In genomic region chr20:31870703-31871601, GRCh38 we compare ENCODE assay signal across 7 cellular contexts. TPM values are rescaled to one million over a fixed set of nuclear protein-coding genes. Genes with fewer than 3 reads are reported as not detected.
A peak's percentile ranks its signal among the peaks of the same experiment; 100 is the strongest.
DNase-seq lines count a peak whose midpoint lies in the region; ATAC-seq and TF ChIP-seq lines count a peak whose summit lies in the region.

No MANE protein-coding gene starts in this region.

- DNase-seq in HFFc6, result no peak
- peak in 1 of 2 donors; percentile 44 for DNase-seq in left colon
- DNase-seq in stimulated activated naive B cell treated with anti-CD40 and anti-IgM and Interleukin-4, amounts not matched to agents 10 μg/mL and 1 μg/mL and 100 μg/mL, for 72 hours, result no peak
- DNase-seq in NCI-H2171 treated with DMSO at 0.1 percent for 48 hours (lab: John Stamatoyannopoulos, UW), result no peak
- no peak for DNase-seq in NK-92 treated with Interleukin-12 subunit alpha and Interleukin-12 subunit beta, amount 100 ng/mL, for 24 hours (lab: John Stamatoyannopoulos, UW)

- peaks cover 57% of the 10 kb centered on the region for H3K27me3 Mint-ChIP-seq in HFFc6 (ENCODE audit: insufficient read depth)
- H3K27me3 Mint-ChIP-seq in activated T-helper 17 cell treated with anti-CD3 and anti-CD28 coated beads, Interleukin-2, amount 50 U/mL, for 72 hours, result peaks cover 30% of the 10 kb centered on the region
- H3K27me3 Mint-ChIP-seq in stimulated activated naive B cell treated with anti-CD40 and anti-IgM and Interleukin-4, amounts not matched to agents 10 μg/mL and 1 μg/mL and 100 μg/mL, for 72 hours, result peaks cover 22 to 34% of the 10 kb centered on the region in 2 donors

- H3K9me3 Mint-ChIP-seq in HFFc6, result no peaks in the 10 kb centered on the region
- no peaks in the 10 kb centered on the region for H3K9me3 Mint-ChIP-seq in activated T-helper 17 cell treated with anti-CD3 and anti-CD28 coated beads, Interleukin-2, amount 50 U/mL, for 72 hours
- H3K9me3 Mint-ChIP-seq in stimulated activated naive B cell treated with anti-CD40 and anti-IgM and Interleukin-4, amounts not matched to agents 10 μg/mL and 1 μg/mL and 100 μg/mL, for 72 hours, result no peaks in the 10 kb centered on the region

- H3K4me1 Mint-ChIP-seq in HFFc6 (ENCODE audit: low read depth), result peaks cover 7% of the 10 kb centered on the region
- H3K4me1 Mint-ChIP-seq in activated T-helper 17 cell treated with anti-CD3 and anti-CD28 coated beads, Interleukin-2, amount 50 U/mL, for 72 hours, result peaks cover 11% of the 10 kb centered on the region
- peaks cover 22 to 33% of the 10 kb centered on the region in 2 donors for H3K4me1 Mint-ChIP-seq in stimulated activated naive B cell treated with anti-CD40 and anti-IgM and Interleukin-4, amounts not matched to agents 10 μg/mL and 1 μg/mL and 100 μg/mL, for 72 hours

- no peak for TF ChIP-seq CTCF in HFFc6 (IDR thresholded peaks at IDR 0.05)

- peak overlapping the region; percentile 14; the same call in 1 of the 2 replicates for H3K4me3 Mint-ChIP-seq in HFFc6
- H3K4me3 Mint-ChIP-seq in activated T-helper 17 cell treated with anti-CD3 and anti-CD28 coated beads, Interleukin-2, amount 50 U/mL, for 72 hours, result peak overlapping the region; percentile 85
- H3K4me3 Mint-ChIP-seq in stimulated activated naive B cell treated with anti-CD40 and anti-IgM and Interleukin-4, amounts not matched to agents 10 μg/mL and 1 μg/mL and 100 μg/mL, for 72 hours, result peak overlapping the region; percentile 76 to 87

- H3K36me3 Mint-ChIP-seq in HFFc6 (ENCODE audit: low read depth), result no peaks in the 10 kb centered on the region
- H3K36me3 Mint-ChIP-seq in activated T-helper 17 cell treated with anti-CD3 and anti-CD28 coated beads, Interleukin-2, amount 50 U/mL, for 72 hours (ENCODE audit: low read depth), result peaks cover 13% of the 10 kb centered on the region
- H3K36me3 Mint-ChIP-seq in stimulated activated naive B cell treated with anti-CD40 and anti-IgM and Interleukin-4, amounts not matched to agents 10 μg/mL and 1 μg/mL and 100 μg/mL, for 72 hours, result peaks cover 3 to 4% of the 10 kb centered on the region in 2 donors

- no peak for ATAC-seq in activated T-helper 17 cell treated with anti-CD3 and anti-CD28 coated beads, Interleukin-2, amount 50 U/mL, for 72 hours (replicated peaks)
- ATAC-seq in left colon (peak; percentile 70), HG03439 (IDR thresholded peaks at IDR 0.05; ENCODE audit: unreplicated experiment) (no peak)
- ATAC-seq in stimulated activated naive B cell treated with anti-CD40 and anti-IgM and Interleukin-4, amounts not matched to agents 10 μg/mL and 1 μg/mL and 100 μg/mL, for 72 hours (replicated peaks), result no peak

- H3K27ac Mint-ChIP-seq in HFFc6, result no peak overlapping the region
- H3K27ac Mint-ChIP-seq in activated T-helper 17 cell treated with anti-CD3 and anti-CD28 coated beads, Interleukin-2, amount 50 U/mL, for 72 hours, result peak overlapping the region; percentile 71
- H3K27ac Mint-ChIP-seq in stimulated activated naive B cell treated with anti-CD40 and anti-IgM and Interleukin-4, amounts not matched to agents 10 μg/mL and 1 μg/mL and 100 μg/mL, for 72 hours, result peak overlapping the region; percentile 15

- intact Hi-C loops in left colon (cut with DNase I, micrococcal nuclease), result no loop called here

RNA-seq across cellular contexts. Expression of gene TTLL9, which starts 0.5 kb away (rescaled TPM):
- not detected for total RNA-seq in HFFc6 (2021; fragmentation: NEBNext Ultra II Directional; extraction: Animal tissue kit (Norgen Biotek cat#: 25700))
- total RNA-seq in activated T-helper 17 cell treated with anti-CD3 and anti-CD28 coated beads, Interleukin-2, amount 50 U/mL, for 72 hours, result not detected
- under 1 TPM in 1 of 2 donors, not detected in 1; 0.14 TPM for total RNA-seq in left colon

RNA-seq across cellular contexts. Expression of gene DUSP15, which starts 0.6 kb away (rescaled TPM):
- not detected for total RNA-seq in HFFc6 (2021; fragmentation: NEBNext Ultra II Directional; extraction: Animal tissue kit (Norgen Biotek cat#: 25700))
- total RNA-seq in activated T-helper 17 cell treated with anti-CD3 and anti-CD28 coated beads, Interleukin-2, amount 50 U/mL, for 72 hours, result not detected
- total RNA-seq in left colon, result under 1 TPM; 0.27 to 0.78 TPM

RNA-seq across cellular contexts. Expression of gene FOXS1, which starts 25.5 kb away (rescaled TPM):
- total RNA-seq in HFFc6 (2021; fragmentation: NEBNext Ultra II Directional; extraction: Animal tissue kit (Norgen Biotek cat#: 25700)), result not detected
- total RNA-seq in activated T-helper 17 cell treated with anti-CD3 and anti-CD28 coated beads, Interleukin-2, amount 50 U/mL, for 72 hours, result not detected
- total RNA-seq in left colon, result under 1 TPM; 0.45 to 0.52 TPM

RNA-seq across cellular contexts. Expression of gene MYLK2, which starts 51.8 kb away (rescaled TPM):
- under 1 TPM; 0.07 to 0.30 (median 0.16) TPM for total RNA-seq in HFFc6 (2021; fragmentation: NEBNext Ultra II Directional; extraction: Animal tissue kit (Norgen Biotek cat#: 25700))
- total RNA-seq in activated T-helper 17 cell treated with anti-CD3 and anti-CD28 coated beads, Interleukin-2, amount 50 U/mL, for 72 hours, result under 1 TPM; 0.40 to 0.86 TPM
- under 1 TPM in 1 of 2 donors, not detected in 1; 0.08 TPM for total RNA-seq in left colon

Comparison
In these comparisons a context has a peak if more than half of its experiments do, and no peak if none do; other contexts are left out.
1. H3K4me3 Mint-ChIP-seq: peak in every context shown above with its lines; median percentile 85 in activated T-helper 17 cell treated with anti-CD3 and anti-CD28 coated beads, Interleukin-2, amount 50 U/mL, for 72 hours; 82 in stimulated activated naive B cell treated with anti-CD40 and anti-IgM and Interleukin-4, amounts not matched to agents 10 μg/mL and 1 μg/mL and 100 μg/mL, for 72 hours; 14 in HFFc6.